22 cellular contexts compared by ENCODE assay signal in the genomic region with DNA sequence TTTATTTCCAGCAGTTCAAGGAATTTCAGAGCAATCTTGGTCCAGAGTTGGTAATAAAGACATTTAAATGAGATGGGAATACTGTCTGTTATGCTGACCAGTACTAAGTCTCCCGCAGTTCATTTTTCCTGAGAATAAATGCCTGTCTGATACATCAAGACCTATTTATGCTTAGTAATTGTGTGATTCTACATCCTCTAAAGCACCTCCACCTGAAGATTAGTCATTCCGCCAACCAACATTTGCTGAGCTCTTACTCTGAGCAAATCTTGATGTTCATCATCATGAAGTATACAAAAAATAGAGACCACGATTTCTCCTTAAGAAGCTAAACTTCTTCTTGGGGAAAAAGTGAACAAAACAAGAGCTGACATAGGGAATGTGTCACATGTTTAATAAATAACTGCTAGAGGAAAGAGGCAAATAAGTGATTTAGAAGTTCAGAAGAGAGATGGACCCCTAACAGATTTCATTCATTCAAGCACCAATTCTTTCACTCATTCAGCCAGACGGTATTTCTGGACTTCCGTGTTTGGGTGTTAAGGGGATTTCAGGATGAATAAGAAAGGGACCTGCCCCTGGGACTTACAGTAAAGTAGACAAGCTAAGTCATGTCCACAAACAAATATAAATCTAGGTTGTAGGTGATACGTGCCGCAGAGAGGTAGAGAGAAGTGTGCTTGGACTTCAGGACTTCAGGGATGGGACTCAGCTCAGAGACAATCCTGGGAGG. TPM values are rescaled to one million over a fixed set of nuclear protein-coding genes. Genes with fewer than 3 reads are reported as not detected.
DNase-seq lines count a peak whose midpoint lies in the region; ATAC-seq and TF ChIP-seq lines count a peak whose summit lies in the region.
"Had no signal": no experiment of that assay in that cellular context is flagged by ENCODE, and none has a peak within 500 bp of the region (broad histone marks: within the 10 kb centered on the region; RNA-seq: fewer than 3 reads in every experiment).

No MANE protein-coding gene starts in this region.

- H3K27ac Mint-ChIP-seq in activated naive CD4-positive, alpha-beta T cell treated with anti-CD3 and anti-CD28 coated beads for 36 hours, result no peak overlapping the region
- H3K27ac Mint-ChIP-seq: stimulated activated naive B cell treated with anti-CD40 and anti-IgM and Interleukin-4, amounts not matched to agents 10 μg/mL and 1 μg/mL and 100 μg/mL, for 72 hours had no signal

- CTCF ChIA-PET in RWPE1 (lab: Yijun Ruan, JAX), result interaction anchor here (1.0 kb wide), 1 partner anchor 35 kb away, joined by 3 read pairs; no protein-coding TSS in a partner anchor
- CTCF ChIA-PET in activated naive CD4-positive, alpha-beta T cell treated with anti-CD3 and anti-CD28 coated beads for 36 hours (lab: Charles Lee), result interaction anchor here (0.6 kb wide), 1 partner anchor 131 kb away, joined by 4 read pairs; no protein-coding TSS in a partner anchor

- no peaks in the 10 kb centered on the region for H3K27me3 Mint-ChIP-seq in activated naive CD4-positive, alpha-beta T cell treated with anti-CD3 and anti-CD28 coated beads for 36 hours (ENCODE audit: low read depth)

- H2AFZ ChIP-seq in ACC112 (ENCODE audit: low read length, unreplicated experiment), result peak overlapping the region; percentile 79

- POLR2A ChIA-PET in RWPE1 (lab: Yijun Ruan, JAX; ENCODE audit: low non-redundant PET), result no interaction called here

- intact Hi-C loops in sciatic nerve (cut with DNase I), result no loop called here
- intact Hi-C loops in activated naive CD4-positive, alpha-beta T cell treated with anti-CD3 and anti-CD28 coated beads for 36 hours (cut with micrococcal nuclease), result no loop called here

- peak; percentile 59 for DNase-seq in RWPE1 (ENCODE audit: low spot score)
- no peak for DNase-seq in sciatic nerve (ENCODE audit: low spot score)
- no peak for DNase-seq in activated naive CD4-positive, alpha-beta T cell treated with anti-CD3 and anti-CD28 coated beads for 36 hours
- DNase-seq in MG63, result no peak
- DNase-seq: activated CD4-positive, alpha-beta T cell treated with anti-CD3 and anti-CD28 coated beads, Interleukin-2, amount 50 U/mL, for 4 hours; activated gamma-delta T cell treated with Interleukin-2 at 50 U/mL for 16 hours; activated T-cell treated with anti-CD3 and anti-CD28 coated beads for 4 hours; erythroblast; HCEC 1CT; naive B cell; NCI-H1417; NCI-H526 treated with DMSO at 0.1 percent for 48 hours; pancreas; stimulated activated naive B cell treated with anti-CD40 and anti-IgM and Interleukin-4, amounts not matched to agents 10 μg/mL and 1 μg/mL and 100 μg/mL, for 72 hours had no signal

- H3K27me3 ChIP-seq in ACC112 (ENCODE audit: insufficient read depth, low read length) (no peaks in the 10 kb centered on the region), MG63 (no peaks in the 10 kb centered on the region)
- H3K27me3 ChIP-seq: BLaER1 treated with 17β-estradiol and CSF1 and Interleukin-3, amounts not matched to agents 10 nM and 100 nM; gastroesophageal sphincter; pancreas had no signal

- H3K79me2 ChIP-seq in ACC112 (ENCODE audit: control insufficient read depth, insufficient read depth, low read length, unreplicated experiment), result no peaks in the 10 kb centered on the region

- ATAC-seq in GM18868 (IDR thresholded peaks at IDR 0.05; ENCODE audit: unreplicated experiment) (peak; percentile 69), esophagus mucosa (peak; percentile 78), sciatic nerve (no peak), GM19452 (IDR thresholded peaks at IDR 0.05; ENCODE audit: unreplicated experiment) (no peak)
- ATAC-seq: gastroesophageal sphincter; pancreas; stimulated activated naive B cell treated with anti-CD40 and anti-IgM and Interleukin-4, amounts not matched to agents 10 μg/mL and 1 μg/mL and 100 μg/mL, for 72 hours had no signal

- no peak for TF ChIP-seq CTCF in RWPE1 (conservative IDR thresholded peaks at IDR 0.05; ENCODE audit: low read depth)

- no peak overlapping the region for H3K4me3 Mint-ChIP-seq in activated naive CD4-positive, alpha-beta T cell treated with anti-CD3 and anti-CD28 coated beads for 36 hours
- H3K4me3 Mint-ChIP-seq: central memory CD8-positive, alpha-beta T cell; naive B cell; stimulated activated naive B cell treated with anti-CD40 and anti-IgM and Interleukin-4, amounts not matched to agents 10 μg/mL and 1 μg/mL and 100 μg/mL, for 72 hours had no signal

- H3K4me3 ChIP-seq in ACC112 (ENCODE audit: low read depth, low read length), result no peak overlapping the region
- no peak overlapping the region for H3K4me3 ChIP-seq in MG63
- H3K4me3 ChIP-seq: BLaER1 treated with 17β-estradiol and CSF1 and Interleukin-3, amounts not matched to agents 10 nM and 100 nM; gastroesophageal sphincter; pancreas; thoracic aorta had no signal

- H3K36me3 ChIP-seq in ACC112 (ENCODE audit: insufficient read depth, low read length) (no peaks in the 10 kb centered on the region), MG63 (no peaks in the 10 kb centered on the region)
- H3K36me3 ChIP-seq: BLaER1 treated with 17β-estradiol and CSF1 and Interleukin-3, amounts not matched to agents 10 nM and 100 nM; gastroesophageal sphincter; pancreas; thoracic aorta had no signal

- H3K27ac ChIP-seq in ACC112 (ENCODE audit: low read depth, low read length) (peak overlapping the region; percentile 43; the same call in 1 of the 2 replicates), RWPE1 (no peak overlapping the region)
- H3K27ac ChIP-seq: BLaER1 treated with 17β-estradiol and CSF1 and Interleukin-3, amounts not matched to agents 10 nM and 100 nM; gastroesophageal sphincter; pancreas; thoracic aorta had no signal

- no peaks in the 10 kb centered on the region for H3K9me3 Mint-ChIP-seq in activated naive CD4-positive, alpha-beta T cell treated with anti-CD3 and anti-CD28 coated beads for 36 hours
- H3K9me3 Mint-ChIP-seq: central memory CD8-positive, alpha-beta T cell had no signal

- no peaks in the 10 kb centered on the region for H3K36me3 Mint-ChIP-seq in activated naive CD4-positive, alpha-beta T cell treated with anti-CD3 and anti-CD28 coated beads for 36 hours (ENCODE audit: low read depth)
- H3K36me3 Mint-ChIP-seq: naive B cell; stimulated activated naive B cell treated with anti-CD40 and anti-IgM and Interleukin-4, amounts not matched to agents 10 μg/mL and 1 μg/mL and 100 μg/mL, for 72 hours had no signal

- peaks cover 39% of the 10 kb centered on the region for H3K4me1 ChIP-seq in ACC112 (ENCODE audit: control insufficient read depth, insufficient read depth, low read length, unreplicated experiment)
- H3K4me1 ChIP-seq: pancreas had no signal

- no peaks in the 10 kb centered on the region for H3K9me3 ChIP-seq in MG63
- H3K9me3 ChIP-seq: BLaER1 treated with 17β-estradiol and CSF1 and Interleukin-3, amounts not matched to agents 10 nM and 100 nM; gastroesophageal sphincter; pancreas; thoracic aorta had no signal

- H3K4me1 Mint-ChIP-seq in activated naive CD4-positive, alpha-beta T cell treated with anti-CD3 and anti-CD28 coated beads for 36 hours (ENCODE audit: low read depth), result no peaks in the 10 kb centered on the region
- H3K4me1 Mint-ChIP-seq: central memory CD8-positive, alpha-beta T cell; naive B cell had no signal

RNA-seq across cellular contexts. Expression of a gene that starts 34.2 kb away (rescaled TPM):
- total RNA-seq in esophagus mucosa, result 164 TPM
- 145 TPM for total RNA-seq in sciatic nerve
- total RNA-seq in activated naive CD4-positive, alpha-beta T cell treated with anti-CD3 and anti-CD28 coated beads for 36 hours, result 10 to 100 TPM; 23.0 to 23.6 TPM
- total RNA-seq in MG63 (2014; rRNA removed; shearing (Covaris generic); ENCODE audit: low replicate concordance), result 45.1 and 103 TPM in 2 replicates

RNA-seq across cellular contexts. Expression of a gene that starts 59.5 kb away (rescaled TPM):
- total RNA-seq in esophagus mucosa, result 50.0 TPM
- 53.4 TPM for total RNA-seq in sciatic nerve
- under 1 TPM; 0.38 to 0.89 TPM for total RNA-seq in activated naive CD4-positive, alpha-beta T cell treated with anti-CD3 and anti-CD28 coated beads for 36 hours
- total RNA-seq in MG63 (2014; rRNA removed; shearing (Covaris generic); ENCODE audit: low replicate concordance), result 16.7 and 19.5 TPM in 2 replicates

Comparison
In these comparisons a context has a peak if more than half of its experiments do, and no peak if none do; other contexts are left out.
1. ATAC-seq: peak in GM18868 (single experiment) and esophagus mucosa (single experiment); none in sciatic nerve (single experiment) and GM19452 (single experiment).